Comparison of ENCODE assay signal across 26 cellular contexts in genomic region chr2:109557309-109557708, GRCh38. TPM values are rescaled to one million over a fixed set of nuclear protein-coding genes. Genes with fewer than 3 reads are reported as not detected.
"Had no signal": no experiment of that assay in that cellular context is flagged by ENCODE, and none has a peak within 500 bp of the region (broad histone marks: within the 10 kb centered on the region; RNA-seq: fewer than 3 reads in every experiment).

No MANE protein-coding gene starts in this region.

- H3K4me3 ChIP-seq: ascending aorta, cardiac muscle cell had no signal

- H3K36me3 ChIP-seq: cardiac muscle cell had no signal

- H3K4me1 ChIP-seq: ascending aorta had no signal

- H3K27me3 ChIP-seq: ascending aorta, cardiac muscle cell had no signal

- H3K9me3 ChIP-seq: ascending aorta had no signal

- H3K27ac ChIP-seq: cardiac muscle cell, RWPE1 had no signal

- ATAC-seq: activated CD4-positive, alpha-beta T cell treated with anti-CD3 and anti-CD28 coated beads for 36 hours; activated CD4-positive, CD25-positive, alpha-beta regulatory T cell treated with anti-CD3 and anti-CD28 coated beads, Interleukin-2, amount 50 U/mL, for 24 hours; activated CD8-positive, alpha-beta T cell treated with anti-CD3 and anti-CD28 coated beads, Interleukin-2, amount 10 ng/mL, durations not matched to agents 7 days and 5 days; WTC11 had no signal

- DNase-seq: activated CD4-positive, alpha-beta T cell treated with anti-CD3 and anti-CD28 coated beads for 36 hours; activated CD4-positive, alpha-beta T cell treated with anti-CD3 and anti-CD28 coated beads, Interleukin-2, amount 10 ng/mL, durations not matched to agents 7 days and 5 days; activated CD4-positive, alpha-beta T cell treated with anti-CD3 and anti-CD28 coated beads, Interleukin-2, amount 50 U/mL, for 48 hours; activated CD8-positive, alpha-beta T cell treated with anti-CD3 and anti-CD28 coated beads, Interleukin-2, amount 10 ng/mL, durations not matched to agents 7 days and 5 days; activated gamma-delta T cell; activated naive CD4-positive, alpha-beta T cell treated with Interleukin-2 at 50 U/mL for 16 hours; activated naive CD8-positive, alpha-beta T cell treated with anti-CD3 and anti-CD28 coated beads, Interleukin-2, amount 10 ng/mL, durations not matched to agents 7 days and 5 days; activated T-cell treated with anti-CD3 and anti-CD28 coated beads, Interleukin-2, amount 50 U/mL, for 24 hours; amygdala; Karpas-422; KBM-7; NCI-H1105; NCI-H1417 treated with DMSO at 0.1 percent for 48 hours; NCI-H187 treated with DMSO at 0.1 percent for 48 hours; NCI-H2081; NCI-H2171 treated with DMSO at 0.1 percent for 48 hours; NCI-H226; NCI-H446 treated with DMSO at 0.1 percent for 48 hours; NCI-H524; NCI-H69; Right ventricle myocardium superior had no signal

RNA-seq across cellular contexts. Expression of gene SOWAHC, which starts 56.9 kb away (rescaled TPM):
- total RNA-seq: activated CD8-positive, alpha-beta T cell treated with anti-CD3 and anti-CD28 coated beads, Interleukin-2, amount 10 ng/mL, durations not matched to agents 7 days and 5 days had no signal
